ENCODE assay signal across 8 cellular contexts in the genomic region with DNA sequence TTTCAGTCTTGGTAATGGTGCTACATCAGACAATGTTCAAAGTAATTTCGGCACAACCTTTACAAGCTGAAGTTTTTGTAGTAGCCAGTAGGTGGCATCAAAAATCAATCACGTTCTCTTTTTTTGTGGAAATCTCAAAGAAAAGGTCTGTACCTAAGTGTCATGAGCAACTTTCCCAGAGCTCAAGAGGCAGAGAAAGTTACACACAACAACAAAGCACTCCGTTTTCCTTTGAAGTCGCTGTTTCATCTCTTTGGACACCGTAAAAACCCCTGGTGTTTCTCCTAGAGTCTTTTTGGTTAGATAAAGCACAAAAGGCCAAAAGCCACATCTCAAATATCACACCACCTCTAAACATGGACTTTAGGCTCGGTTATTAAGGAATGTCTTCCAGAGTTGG.
DNase-seq lines count a peak whose midpoint lies in the region; ATAC-seq and TF ChIP-seq lines count a peak whose summit lies in the region.

No MANE protein-coding gene starts in this region.

- intact Hi-C loops in activated CD8-positive, alpha-beta T cell treated with anti-CD3 and anti-CD28 coated beads for 36 hours (cut with micrococcal nuclease): loop anchor here (10.0 kb wide), 1 partner anchor 369 kb away; no protein-coding TSS in a partner anchor
- intact Hi-C loops in stomach (cut with DNase I; ENCODE audit: low total_unique reads): loop anchor here (5.0 kb wide), 1 partner anchor 367 kb away; no protein-coding TSS in a partner anchor

- TF ChIP-seq EP300 in stomach (IDR thresholded peaks at IDR 0.05): no peak

- no peaks in the 10 kb centered on the region for H3K9me3 ChIP-seq in SK-N-MC (ENCODE audit: low read depth, low read length)
- no peaks in the 10 kb centered on the region for H3K9me3 ChIP-seq in stomach

- POLR2A ChIA-PET in activated CD8-positive, alpha-beta T cell treated with anti-CD3 and anti-CD28 coated beads for 36 hours (lab: Charles Lee): no interaction called here
- POLR2A ChIA-PET in activated CD8-positive, alpha-beta T cell treated with anti-CD3 and anti-CD28 coated beads, Interleukin-2, amount 10 ng/mL, durations not matched to agents 7 days and 5 days (lab: Charles Lee): no interaction called here

- ATAC-seq in activated CD8-positive, alpha-beta T cell treated with anti-CD3 and anti-CD28 coated beads for 36 hours: no peak
- no peak for ATAC-seq in activated CD8-positive, alpha-beta T cell treated with anti-CD3 and anti-CD28 coated beads, Interleukin-2, amount 10 ng/mL, durations not matched to agents 7 days and 5 days

- no peak for DNase-seq in activated CD8-positive, alpha-beta T cell treated with anti-CD3 and anti-CD28 coated beads for 36 hours
- DNase-seq in activated CD8-positive, alpha-beta T cell treated with anti-CD3 and anti-CD28 coated beads, Interleukin-2, amount 10 ng/mL, durations not matched to agents 7 days and 5 days: no peak
- DNase-seq in H7: peak; percentile 1
- DNase-seq in LoVo (ENCODE audit: low spot score): peak; percentile 47
- DNase-seq in SK-N-MC (ENCODE audit: low read depth, low spot score): peak; percentile 22
- peak; percentile 54 for DNase-seq in glomerular endothelial cell (ENCODE audit: extremely low read depth, low read depth, low spot score)
- DNase-seq in stomach: no peak
- no peak for DNase-seq in stimulated activated CD4-positive, alpha-beta T cell treated with anti-CD3 and anti-CD28 coated beads, Interleukin-4, amount 100 ng/mL, for 4 hours

- H3K4me3 ChIP-seq in H7 (ENCODE audit: insufficient read depth, low read depth, low read length) (no peak overlapping the region), SK-N-MC (no peak overlapping the region), stomach (no peak overlapping the region)

- H3K36me3 ChIP-seq in H7 (replicated peaks; ENCODE audit: control insufficient read depth, insufficient read depth, low read length): no peaks in the 10 kb centered on the region
- no peaks in the 10 kb centered on the region for H3K36me3 ChIP-seq in SK-N-MC (ENCODE audit: insufficient read depth, low read length)
- no peaks in the 10 kb centered on the region for H3K36me3 ChIP-seq in stomach

- H3K9me3 Mint-ChIP-seq in activated CD8-positive, alpha-beta T cell treated with anti-CD3 and anti-CD28 coated beads for 36 hours: peaks cover 4% of the 10 kb centered on the region
- no peaks in the 10 kb centered on the region for H3K9me3 Mint-ChIP-seq in activated CD8-positive, alpha-beta T cell treated with anti-CD3 and anti-CD28 coated beads, Interleukin-2, amount 10 ng/mL, durations not matched to agents 7 days and 5 days (ENCODE audit: insufficient read depth)

- H3K27ac ChIP-seq in SK-N-MC (no peak overlapping the region), stomach (no peak overlapping the region)

- no peak for TF ChIP-seq POLR2A in stomach (IDR thresholded peaks at IDR 0.05)

- H3K4me1 ChIP-seq in stomach: no peaks in the 10 kb centered on the region

- H3K4me3 Mint-ChIP-seq in activated CD8-positive, alpha-beta T cell treated with anti-CD3 and anti-CD28 coated beads for 36 hours: no peak overlapping the region
- H3K4me3 Mint-ChIP-seq in activated CD8-positive, alpha-beta T cell treated with anti-CD3 and anti-CD28 coated beads, Interleukin-2, amount 10 ng/mL, durations not matched to agents 7 days and 5 days: no peak overlapping the region

- no peak overlapping the region for H3K27ac Mint-ChIP-seq in activated CD8-positive, alpha-beta T cell treated with anti-CD3 and anti-CD28 coated beads for 36 hours
- no peak overlapping the region for H3K27ac Mint-ChIP-seq in activated CD8-positive, alpha-beta T cell treated with anti-CD3 and anti-CD28 coated beads, Interleukin-2, amount 10 ng/mL, durations not matched to agents 7 days and 5 days

- H3K27me3 Mint-ChIP-seq in activated CD8-positive, alpha-beta T cell treated with anti-CD3 and anti-CD28 coated beads for 36 hours: no peaks in the 10 kb centered on the region
- no peaks in the 10 kb centered on the region for H3K27me3 Mint-ChIP-seq in activated CD8-positive, alpha-beta T cell treated with anti-CD3 and anti-CD28 coated beads, Interleukin-2, amount 10 ng/mL, durations not matched to agents 7 days and 5 days (ENCODE audit: low read depth)

- H3K9ac ChIP-seq in SK-N-MC (ENCODE audit: insufficient read length): no peak overlapping the region

- no peaks in the 10 kb centered on the region for H3K27me3 ChIP-seq in H7 (ENCODE audit: control insufficient read depth, insufficient read depth, low read length)
- no peaks in the 10 kb centered on the region for H3K27me3 ChIP-seq in stomach

- CTCF ChIA-PET in activated CD8-positive, alpha-beta T cell treated with anti-CD3 and anti-CD28 coated beads for 36 hours (lab: Charles Lee): interaction anchor here (1.0 to 2.9 kb wide), 12 partner anchors 9 to 389 kb away, joined by 3 to 17 read pairs (median 4); no protein-coding TSS in a partner anchor
- CTCF ChIA-PET in activated CD8-positive, alpha-beta T cell treated with anti-CD3 and anti-CD28 coated beads, Interleukin-2, amount 10 ng/mL, durations not matched to agents 7 days and 5 days (lab: Charles Lee): interaction anchor here (0.7 to 1.8 kb wide), 8 partner anchors 9 to 366 kb away, joined by 3 to 7 read pairs (median 4); no protein-coding TSS in a partner anchor

- TF ChIP-seq CTCF in activated CD8-positive, alpha-beta T cell treated with anti-CD3 and anti-CD28 coated beads for 36 hours (IDR thresholded peaks at IDR 0.05): peak; percentile 49
- peak in 5 of 7 experiments; percentile 25 to 51 (median 47) for TF ChIP-seq CTCF in stomach (IDR thresholded peaks at IDR 0.05)

- H3K36me3 Mint-ChIP-seq in activated CD8-positive, alpha-beta T cell treated with anti-CD3 and anti-CD28 coated beads for 36 hours (ENCODE audit: low read depth): no peaks in the 10 kb centered on the region
- H3K36me3 Mint-ChIP-seq in activated CD8-positive, alpha-beta T cell treated with anti-CD3 and anti-CD28 coated beads, Interleukin-2, amount 10 ng/mL, durations not matched to agents 7 days and 5 days (ENCODE audit: low read depth): no peaks in the 10 kb centered on the region

- H3K4me1 Mint-ChIP-seq in activated CD8-positive, alpha-beta T cell treated with anti-CD3 and anti-CD28 coated beads for 36 hours (ENCODE audit: low read depth): no peaks in the 10 kb centered on the region
- no peaks in the 10 kb centered on the region for H3K4me1 Mint-ChIP-seq in activated CD8-positive, alpha-beta T cell treated with anti-CD3 and anti-CD28 coated beads, Interleukin-2, amount 10 ng/mL, durations not matched to agents 7 days and 5 days (ENCODE audit: low read depth)

- 4 to 8% (median 5%) methylated on average over 6 of the region's 6 CpGs for WGBS in stomach, 5 donors

Comparison
In these comparisons a context has a peak if more than half of its experiments do, and no peak if none do; other contexts are left out.
1. DNase-seq: peak in H7 (single experiment), LoVo (single experiment), SK-N-MC (single experiment) and glomerular endothelial cell (single experiment); none in activated CD8-positive, alpha-beta T cell treated with anti-CD3 and anti-CD28 coated beads for 36 hours (single experiment), activated CD8-positive, alpha-beta T cell treated with anti-CD3 and anti-CD28 coated beads, Interleukin-2, amount 10 ng/mL, durations not matched to agents 7 days and 5 days (single experiment), stomach (single experiment) and stimulated activated CD4-positive, alpha-beta T cell treated with anti-CD3 and anti-CD28 coated beads, Interleukin-4, amount 100 ng/mL, for 4 hours (0 of 2).